ENCODE assay signal across 19 cellular contexts in the genomic region with DNA sequence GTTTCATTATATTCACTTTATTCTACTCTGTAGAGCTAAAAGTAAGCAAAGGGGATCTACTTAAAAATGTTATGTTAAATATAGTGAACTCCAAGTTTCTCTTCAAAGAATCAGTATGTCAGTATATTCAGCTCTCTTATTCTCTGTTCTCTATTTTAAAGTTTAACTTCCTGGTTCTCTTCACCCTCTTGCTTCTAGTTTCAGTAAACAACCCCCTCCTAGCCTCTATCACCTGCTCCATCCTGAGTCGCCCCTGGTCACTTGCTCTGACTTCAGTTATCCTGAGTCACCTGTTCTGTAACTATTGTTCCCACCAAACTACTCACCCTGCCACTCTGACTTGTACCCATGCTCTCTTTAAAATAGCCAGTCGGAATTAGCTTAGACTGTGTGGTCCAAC.
"Had no signal": no experiment of that assay in that cellular context is flagged by ENCODE, and none has a peak within 500 bp of the region (broad histone marks: within the 10 kb centered on the region; RNA-seq: fewer than 3 reads in every experiment).

No MANE protein-coding gene starts in this region.

- H3K9me3 ChIP-seq: gastroesophageal sphincter, sigmoid colon, thoracic aorta had no signal

- DNase-seq: activated CD4-positive, alpha-beta T cell treated with anti-CD3 and anti-CD28 coated beads for 36 hours; activated CD4-positive, alpha-beta T cell treated with anti-CD3 and anti-CD28 coated beads, Interleukin-2, amount 50 U/mL, for 48 hours; activated gamma-delta T cell treated with Interleukin-2 at 50 U/mL for 16 hours; effector CD8-positive, alpha-beta T cell; heart left ventricle; left ventricle myocardium inferior; mammary epithelial cell; occipital lobe; posterior cingulate gyrus; sigmoid colon; stimulated activated CD4-positive, alpha-beta T cell treated with anti-CD3 and anti-CD28 coated beads, Interleukin-4, amount 100 ng/mL, for 24 hours; upper lobe of left lung had no signal

- H3K27me3 ChIP-seq: gastroesophageal sphincter, heart left ventricle, sigmoid colon, upper lobe of left lung had no signal

- H3K36me3 ChIP-seq: gastroesophageal sphincter, heart left ventricle, left ventricle myocardium inferior, sigmoid colon, thoracic aorta, upper lobe of left lung had no signal

- H3K4me1 ChIP-seq: gastroesophageal sphincter, heart left ventricle, left ventricle myocardium inferior, sigmoid colon, upper lobe of left lung had no signal

- H3K4me1 Mint-ChIP-seq: activated CD4-positive, alpha-beta T cell treated with anti-CD3 and anti-CD28 coated beads for 36 hours; stimulated activated effector memory CD8-positive, alpha-beta T cell treated with anti-CD3 and anti-CD28 coated beads, Interleukin-12 subunit alpha, Interleukin-12 subunit beta, amount 100 ng/mL, for 72 hours had no signal

- H3K27ac Mint-ChIP-seq: activated CD4-positive, alpha-beta T cell treated with anti-CD3 and anti-CD28 coated beads for 36 hours; activated naive CD8-positive, alpha-beta T cell; activated T-helper 1 cell treated with anti-CD3 and anti-CD28 coated beads, Interleukin-12 subunit alpha, Interleukin-12 subunit beta, Interleukin-2, Interleukin-4 antibody, amounts not matched to agents 30 ng/mL and 10 ng/mL and 1 ng/mL, durations not matched to agents 14 hours and 24 hours and 36 hours; dendritic cell treated with granulocyte-macrophage colony-stimulating factor and Interleukin-4, amounts not matched to agents 40 ng/mL and 50 ng/mL, for 4 days; stimulated activated effector memory CD8-positive, alpha-beta T cell treated with anti-CD3 and anti-CD28 coated beads, Interleukin-12 subunit alpha, Interleukin-12 subunit beta, amount 100 ng/mL, for 72 hours had no signal

- ATAC-seq: activated CD4-positive, alpha-beta T cell treated with anti-CD3 and anti-CD28 coated beads for 36 hours; esophagus mucosa; gastroesophageal sphincter; heart left ventricle; stimulated activated effector memory CD8-positive, alpha-beta T cell treated with anti-CD3 and anti-CD28 coated beads, Interleukin-12 subunit alpha, Interleukin-12 subunit beta, amount 100 ng/mL, for 72 hours had no signal

- H3K36me3 Mint-ChIP-seq: activated naive CD8-positive, alpha-beta T cell; stimulated activated effector memory CD8-positive, alpha-beta T cell treated with anti-CD3 and anti-CD28 coated beads, Interleukin-12 subunit alpha, Interleukin-12 subunit beta, amount 100 ng/mL, for 72 hours had no signal

- H3K4me3 Mint-ChIP-seq: activated CD4-positive, alpha-beta T cell treated with anti-CD3 and anti-CD28 coated beads for 36 hours; activated naive CD8-positive, alpha-beta T cell; activated T-helper 1 cell treated with anti-CD3 and anti-CD28 coated beads, Interleukin-12 subunit alpha, Interleukin-12 subunit beta, Interleukin-2, Interleukin-4 antibody, amounts not matched to agents 30 ng/mL and 10 ng/mL and 1 ng/mL, durations not matched to agents 14 hours and 24 hours and 36 hours; dendritic cell treated with granulocyte-macrophage colony-stimulating factor and Interleukin-4, amounts not matched to agents 40 ng/mL and 50 ng/mL, for 4 days; stimulated activated effector memory CD8-positive, alpha-beta T cell treated with anti-CD3 and anti-CD28 coated beads, Interleukin-12 subunit alpha, Interleukin-12 subunit beta, amount 100 ng/mL, for 72 hours had no signal

- H3K4me3 ChIP-seq: gastroesophageal sphincter, heart left ventricle, left ventricle myocardium inferior, sigmoid colon, thoracic aorta, upper lobe of left lung had no signal

- H3K27me3 Mint-ChIP-seq: activated CD4-positive, alpha-beta T cell treated with anti-CD3 and anti-CD28 coated beads for 36 hours; dendritic cell treated with granulocyte-macrophage colony-stimulating factor and Interleukin-4, amounts not matched to agents 40 ng/mL and 50 ng/mL, for 4 days had no signal

- H3K9me3 Mint-ChIP-seq: activated T-helper 1 cell treated with anti-CD3 and anti-CD28 coated beads, Interleukin-12 subunit alpha, Interleukin-12 subunit beta, Interleukin-2, Interleukin-4 antibody, amounts not matched to agents 30 ng/mL and 10 ng/mL and 1 ng/mL, durations not matched to agents 14 hours and 24 hours and 36 hours had no signal

- H3K27ac ChIP-seq: gastroesophageal sphincter, heart left ventricle, left ventricle myocardium inferior, sigmoid colon, thoracic aorta, upper lobe of left lung had no signal
